In the genomic region with DNA sequence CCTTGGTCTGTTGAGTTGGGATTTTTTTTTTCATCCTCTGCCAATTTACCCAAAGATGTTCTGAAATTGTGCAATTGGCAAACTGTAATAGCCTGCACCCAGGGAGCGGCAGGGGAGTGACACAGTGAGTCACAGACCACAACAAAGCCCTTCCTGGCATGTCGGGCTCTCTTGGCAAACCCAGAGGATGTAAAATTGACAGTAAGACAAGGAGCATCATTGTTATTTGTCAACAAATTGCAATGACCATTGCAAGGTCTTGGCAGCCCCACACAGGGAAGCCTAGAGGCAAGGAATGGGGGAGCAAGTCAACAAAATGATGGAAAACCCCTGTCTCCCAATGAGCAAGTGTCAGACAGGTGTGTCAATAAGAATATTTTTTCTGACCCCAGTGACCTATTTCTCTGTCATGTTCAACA, we compare ENCODE assay signal across 13 cellular contexts.
DNase-seq lines count a peak whose midpoint lies in the region; FAIRE-seq and TF ChIP-seq lines count a peak whose summit lies in the region.
"Had no signal": no experiment of that assay in that cellular context is flagged by ENCODE, and none has a peak within 500 bp of the region (broad histone marks: within the 10 kb centered on the region; RNA-seq: fewer than 3 reads in every experiment).

No MANE protein-coding gene starts in this region.

- 19% methylated on average over 2 of the region's 2 CpGs for WGBS in suprapubic skin

- no peak overlapping the region for H3K27ac Mint-ChIP-seq in immature natural killer cell
- H3K27ac Mint-ChIP-seq: HFFc6 had no signal

- H3K4me1 ChIP-seq in suprapubic skin, result peaks cover 18% of the 10 kb centered on the region

- TF ChIP-seq EP300 in suprapubic skin (IDR thresholded peaks at IDR 0.05), result no peak

- no peak for TF ChIP-seq CTCF in fibroblast of the aortic adventitia (IDR thresholded peaks at IDR 0.05; ENCODE audit: insufficient read depth, low read length)
- TF ChIP-seq CTCF in suprapubic skin (IDR thresholded peaks at IDR 0.05), result no peak

- peak overlapping the region; percentile 78 for H3K27ac ChIP-seq in suprapubic skin

- H3K27me3 ChIP-seq in suprapubic skin, result no peaks in the 10 kb centered on the region

- no peaks in the 10 kb centered on the region for H3K9me3 ChIP-seq in suprapubic skin

- no peak overlapping the region for H3K4me3 Mint-ChIP-seq in immature natural killer cell
- H3K4me3 Mint-ChIP-seq: HFFc6 had no signal

- peaks cover 0 to 5% (median 0%) of the 10 kb centered on the region in 6 donors for H3K9me3 Mint-ChIP-seq in immature natural killer cell
- H3K9me3 Mint-ChIP-seq: HFFc6 had no signal

- H3K27me3 Mint-ChIP-seq in immature natural killer cell (ENCODE audit: low read depth in 3 of 3), result peaks cover 0 to 2% (median 2%) of the 10 kb centered on the region in 3 donors

- peak; percentile 66 for DNase-seq in H4 (ENCODE audit: low spot score)
- peak; percentile 29 for DNase-seq in RCC 7860 (ENCODE audit: low spot score)
- DNase-seq in fibroblast of the aortic adventitia (ENCODE audit: low read depth), result peak; percentile 19
- DNase-seq in suprapubic skin (ENCODE audit: low spot score in 2 of 2), result peak in 1 of 2 donors; percentile 80
- no peak for DNase-seq in NCI-H524 (lab: John Stamatoyannopoulos, UW)
- no peak for DNase-seq in epidermal melanocyte (ENCODE audit: insufficient read length, low spot score)
- no peak for DNase-seq in immature natural killer cell
- DNase-seq: activated naive CD4-positive, alpha-beta T cell; dermis blood vessel endothelial cell; HFFc6; NCI-H2029 treated with DMSO at 0.1 percent for 48 hours; SHP77 had no signal

- no peaks in the 10 kb centered on the region for H3K4me1 Mint-ChIP-seq in immature natural killer cell

- TF ChIP-seq POLR2A in suprapubic skin (IDR thresholded peaks at IDR 0.05), result no peak

- no peak overlapping the region for H3K4me3 ChIP-seq in fibroblast of the aortic adventitia (ENCODE audit: low read depth, low read length)
- no peak overlapping the region for H3K4me3 ChIP-seq in suprapubic skin
- H3K4me3 ChIP-seq: skin epidermis had no signal

- FAIRE-seq in RCC 7860 (lab: Jason Lieb, UNC), result peak; percentile 57

- H3K36me3 ChIP-seq in suprapubic skin, result no peaks in the 10 kb centered on the region

- H3K36me3 Mint-ChIP-seq in immature natural killer cell, result no peaks in the 10 kb centered on the region

Comparison
In these comparisons a context has a peak if more than half of its experiments do, and no peak if none do; other contexts are left out.
1. DNase-seq: peak in H4 (single experiment), RCC 7860 (single experiment) and fibroblast of the aortic adventitia (single experiment); none in NCI-H524 (0 of 2), epidermal melanocyte (single experiment) and immature natural killer cell (0 of 3).